ENCODE assay signal across 28 cellular contexts in the genomic region with DNA sequence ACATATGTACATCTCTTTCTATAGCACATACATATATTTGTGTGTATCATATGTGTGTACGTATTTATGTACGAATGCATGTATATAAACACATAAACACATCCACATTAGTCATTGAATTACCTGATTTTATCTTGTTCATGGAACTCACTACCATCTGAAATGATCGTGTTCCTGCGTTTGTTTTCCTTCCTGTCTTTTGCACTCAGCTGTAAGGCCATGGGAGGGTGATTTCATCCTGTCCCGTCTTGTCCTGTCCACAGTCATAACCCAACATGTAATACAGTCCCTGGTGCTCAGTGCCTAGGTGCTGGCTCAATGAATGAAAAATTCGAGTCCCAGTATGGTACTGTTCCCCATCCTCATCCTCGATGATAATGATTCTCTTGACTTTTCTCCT.
"Had no signal": no experiment of that assay in that cellular context is flagged by ENCODE, and none has a peak within 500 bp of the region (broad histone marks: within the 10 kb centered on the region; RNA-seq: fewer than 3 reads in every experiment).

No MANE protein-coding gene starts in this region.

- H3K27ac ChIP-seq: brain microvascular endothelial cell, dorsolateral prefrontal cortex, esophagus muscularis mucosa, foreskin keratinocyte, gastrocnemius medialis, heart right ventricle had no signal

- H3K27ac Mint-ChIP-seq: activated CD4-positive, alpha-beta memory T cell treated with anti-CD3 and anti-CD28 coated beads, Interleukin-2, amount 10 ng/mL, durations not matched to agents 7 days and 5 days; activated CD4-positive, alpha-beta T cell treated with anti-CD3 and anti-CD28 coated beads, Interleukin-2, amount 10 ng/mL, durations not matched to agents 7 days and 5 days; activated naive CD8-positive, alpha-beta T cell; activated T-cell treated with anti-CD3 and anti-CD28 coated beads, Interleukin-2, amount 50 U/mL, for 24 hours; activated T-helper 17 cell treated with anti-CD3 and anti-CD28 coated beads, Interleukin-2, amount 50 U/mL, for 72 hours; endodermal cell had no signal

- DNase-seq: activated CD4-positive, alpha-beta memory T cell treated with anti-CD3 and anti-CD28 coated beads, Interleukin-2, amount 10 ng/mL, durations not matched to agents 7 days and 5 days; activated CD4-positive, alpha-beta T cell treated with anti-CD3 and anti-CD28 coated beads for 1 hour; activated CD4-positive, alpha-beta T cell treated with anti-CD3 and anti-CD28 coated beads for 4 hours; activated CD4-positive, alpha-beta T cell treated with anti-CD3 and anti-CD28 coated beads, Interleukin-2, amount 10 ng/mL, durations not matched to agents 7 days and 5 days; activated CD4-positive, alpha-beta T cell treated with anti-CD3 and anti-CD28 coated beads, Interleukin-2, amount 50 U/mL, for 4 hours; activated CD8-positive, alpha-beta memory T cell treated with anti-CD3 and anti-CD28 coated beads, Interleukin-2, amount 50 U/mL, for 48 hours; activated effector memory CD4-positive, alpha-beta T cell treated with Interleukin-2 at 50 U/mL for 16 hours; activated gamma-delta T cell treated with Interleukin-2 at 50 U/mL for 16 hours; activated naive CD4-positive, alpha-beta T cell treated with anti-CD3 and anti-CD28 coated beads, Interleukin-2, amount 50 U/mL, for 16 hours; activated naive CD4-positive, alpha-beta T cell treated with Interleukin-2 at 50 U/mL for 16 hours; activated T-cell treated with anti-CD3 and anti-CD28 coated beads for 4 hours; activated T-cell treated with anti-CD3 and anti-CD28 coated beads, Interleukin-2, amount 50 U/mL, for 24 hours; amniotic stem cell; anterior cingulate cortex; brain microvascular endothelial cell; caudate nucleus; cortex of kidney; dorsolateral prefrontal cortex; effector memory CD4-positive, alpha-beta T cell; endodermal cell; erythroblast; foreskin keratinocyte; gastrocnemius medialis; heart right ventricle; T-helper 2 cell had no signal

- H3K36me3 Mint-ChIP-seq: activated naive CD8-positive, alpha-beta T cell had no signal

- H3K4me3 Mint-ChIP-seq: activated CD4-positive, alpha-beta memory T cell treated with anti-CD3 and anti-CD28 coated beads, Interleukin-2, amount 10 ng/mL, durations not matched to agents 7 days and 5 days; activated CD4-positive, alpha-beta T cell treated with anti-CD3 and anti-CD28 coated beads, Interleukin-2, amount 10 ng/mL, durations not matched to agents 7 days and 5 days; activated naive CD8-positive, alpha-beta T cell; activated T-cell treated with anti-CD3 and anti-CD28 coated beads, Interleukin-2, amount 50 U/mL, for 24 hours; activated T-helper 17 cell treated with anti-CD3 and anti-CD28 coated beads, Interleukin-2, amount 50 U/mL, for 72 hours; endodermal cell had no signal

- H3K4me3 ChIP-seq: dorsolateral prefrontal cortex, esophagus muscularis mucosa, gastrocnemius medialis, heart right ventricle had no signal

- H3K9me3 Mint-ChIP-seq: activated CD4-positive, alpha-beta memory T cell treated with anti-CD3 and anti-CD28 coated beads, Interleukin-2, amount 10 ng/mL, durations not matched to agents 7 days and 5 days; activated CD4-positive, alpha-beta T cell treated with anti-CD3 and anti-CD28 coated beads, Interleukin-2, amount 10 ng/mL, durations not matched to agents 7 days and 5 days; activated T-helper 17 cell treated with anti-CD3 and anti-CD28 coated beads, Interleukin-2, amount 50 U/mL, for 72 hours; endodermal cell had no signal

- H3K4me1 Mint-ChIP-seq: activated CD4-positive, alpha-beta memory T cell treated with anti-CD3 and anti-CD28 coated beads, Interleukin-2, amount 10 ng/mL, durations not matched to agents 7 days and 5 days; activated CD4-positive, alpha-beta T cell treated with anti-CD3 and anti-CD28 coated beads, Interleukin-2, amount 10 ng/mL, durations not matched to agents 7 days and 5 days; activated T-helper 17 cell treated with anti-CD3 and anti-CD28 coated beads, Interleukin-2, amount 50 U/mL, for 72 hours; endodermal cell had no signal

- ATAC-seq: activated T-helper 17 cell treated with anti-CD3 and anti-CD28 coated beads, Interleukin-2, amount 50 U/mL, for 72 hours; foreskin keratinocyte; gastrocnemius medialis; heart right ventricle had no signal
